In genomic region chr16:5506021-5506420, GRCh38 we compare ENCODE assay signal across 16 cellular contexts.
DNase-seq lines count a peak whose midpoint lies in the region; ATAC-seq, FAIRE-seq and TF ChIP-seq lines count a peak whose summit lies in the region.
"Had no signal": no experiment of that assay in that cellular context is flagged by ENCODE, and none has a peak within 500 bp of the region (broad histone marks: within the 10 kb centered on the region; RNA-seq: fewer than 3 reads in every experiment).

No MANE protein-coding gene starts in this region.

- TF ChIP-seq POLR2A in HepG2 (IDR thresholded peaks at IDR 0.05; ENCODE audit: insufficient read depth in 1 of 2, low read depth in 2 of 2, low read length in 2 of 2), result no peak
- no peak for TF ChIP-seq POLR2A in right lobe of liver (IDR thresholded peaks at IDR 0.05)

- TF ChIP-seq EP300 in HepG2 (IDR thresholded peaks at IDR 0.05; ENCODE audit: low read depth in 2 of 2, low read length in 2 of 2), result no peak
- TF ChIP-seq EP300 in HepG2 (CRISPR knock-in tag; IDR thresholded peaks at IDR 0.05; ENCODE audit: borderline replicate concordance), result no peak

- H3K36me3 Mint-ChIP-seq in nephron progenitor cell (ENCODE audit: low read depth), result no peaks in the 10 kb centered on the region
- H3K36me3 Mint-ChIP-seq in progenitor cell of endocrine pancreas (ENCODE audit: insufficient read depth), result no peaks in the 10 kb centered on the region
- H3K36me3 Mint-ChIP-seq: CD4-positive, CD25-positive, alpha-beta regulatory T cell had no signal

- no peak for TF ChIP-seq CTCF in HepG2 (CRISPR knock-in tag; IDR thresholded peaks at IDR 0.05)
- no peak for TF ChIP-seq CTCF in right lobe of liver (IDR thresholded peaks at IDR 0.05)
- no peak for TF ChIP-seq CTCF in nephron progenitor cell (IDR thresholded peaks at IDR 0.05)
- TF ChIP-seq CTCF in progenitor cell of endocrine pancreas (IDR thresholded peaks at IDR 0.05; ENCODE audit: unreplicated experiment), result no peak

- in situ Hi-C loops in HepG2 (cut with HindIII; ENCODE audit: extremely low pct_ligation_motif_present, low pct_unique_long_range_greater_than_20kb), result loop anchor here (25.0 kb wide), 1 partner anchor 1131 kb away; no protein-coding TSS in a partner anchor

- H3K4me3 Mint-ChIP-seq in nephron progenitor cell (peak overlapping the region; percentile 12), progenitor cell of endocrine pancreas (ENCODE audit: low read depth) (peak overlapping the region; percentile 9)
- H3K4me3 Mint-ChIP-seq: CD4-positive, CD25-positive, alpha-beta regulatory T cell had no signal

- CTCF ChIA-PET in HepG2 (lab: Yijun Ruan, JAX; ENCODE audit: low intra/inter-chr PET ratio, low total read pairs), result no interaction called here

- no peak for TF ChIP-seq RAD21 in HepG2 (CRISPR knock-in tag; IDR thresholded peaks at IDR 0.05)

- no peak overlapping the region for H3K4me2 ChIP-seq in HepG2 (ENCODE audit: low read depth, low read length)
- H3K4me2 ChIP-seq: BLaER1 treated with 17β-estradiol and CSF1 and Interleukin-3, amounts not matched to agents 10 nM and 100 nM had no signal

- H3K9me3 ChIP-seq in HepG2 (ENCODE audit: low read length), result no peaks in the 10 kb centered on the region
- H3K9me3 ChIP-seq in right lobe of liver, result no peaks in the 10 kb centered on the region
- H3K9me3 ChIP-seq: BLaER1 treated with 17β-estradiol and CSF1 and Interleukin-3, amounts not matched to agents 10 nM and 100 nM; HAP-1 had no signal

- POLR2A ChIA-PET in HepG2 (lab: Yijun Ruan, JAX), result no interaction called here

- no peaks in the 10 kb centered on the region for H3K9me3 Mint-ChIP-seq in nephron progenitor cell
- no peaks in the 10 kb centered on the region for H3K9me3 Mint-ChIP-seq in progenitor cell of endocrine pancreas (ENCODE audit: low read depth)

- BruUV-seq in HepG2 (replicated peaks; lab: Mats Ljungman, UMichigan), result no TSS peak

- H3K27me3 ChIP-seq in HepG2 (ENCODE audit: control insufficient read depth in 1 of 2, insufficient read depth in 2 of 2, low read length in 2 of 2) (peaks cover 2 to 8% of the 10 kb centered on the region in 2 experiments; a peak in 2 of 5 replicates), right lobe of liver (no peaks in the 10 kb centered on the region)
- H3K27me3 ChIP-seq: BLaER1 treated with 17β-estradiol and CSF1 and Interleukin-3, amounts not matched to agents 10 nM and 100 nM had no signal

- no peaks in the 10 kb centered on the region for H3K79me2 ChIP-seq in HepG2 (ENCODE audit: insufficient read depth, low read length)

- H3K36me3 ChIP-seq in HepG2 (replicated peaks in 1 of 2; ENCODE audit: control insufficient read depth in 1 of 2, insufficient read depth in 2 of 2, low read length in 2 of 2) (no peaks in the 10 kb centered on the region), right lobe of liver (no peaks in the 10 kb centered on the region)
- H3K36me3 ChIP-seq: BLaER1 treated with 17β-estradiol and CSF1 and Interleukin-3, amounts not matched to agents 10 nM and 100 nM; HAP-1 had no signal

- H3K4me3 ChIP-seq in HepG2 (replicated peaks in 1 of 3; ENCODE audit: insufficient read depth in 1 of 3, low read depth in 2 of 3, low read length in 3 of 3), result no peak overlapping the region
- H3K4me3 ChIP-seq in right lobe of liver, result no peak overlapping the region
- H3K4me3 ChIP-seq: BLaER1 treated with 17β-estradiol and CSF1 and Interleukin-3, amounts not matched to agents 10 nM and 100 nM; HAP-1 had no signal

- peak; percentile 24; the same call in 2 of the 3 replicates for ATAC-seq in HepG2
- no peak for ATAC-seq in right lobe of liver
- ATAC-seq in HG03354 (IDR thresholded peaks at IDR 0.05; ENCODE audit: poor library complexity, severe bottlenecking, unreplicated experiment), result no peak
- ATAC-seq in GM18909 (IDR thresholded peaks at IDR 0.05; ENCODE audit: poor library complexity, unreplicated experiment), result no peak

- intact Hi-C loops in HepG2 (cut with micrococcal nuclease; ENCODE audit: unreplicated experiment), result no loop called here
- intact Hi-C loops in right lobe of liver (cut with DNase I), result no loop called here

- H3K9ac ChIP-seq in HepG2 (ENCODE audit: insufficient read depth, low read depth, low read length), result no peak overlapping the region
- H3K9ac ChIP-seq: BLaER1 treated with 17β-estradiol and CSF1 and Interleukin-3, amounts not matched to agents 10 nM and 100 nM had no signal

- no peak overlapping the region for H3K27ac ChIP-seq in HepG2 (ENCODE audit: extremely low read length, insufficient read depth, low read length)
- no peak overlapping the region for H3K27ac ChIP-seq in right lobe of liver
- H3K27ac ChIP-seq: 22Rv1; BLaER1 treated with 17β-estradiol and CSF1 and Interleukin-3, amounts not matched to agents 10 nM and 100 nM had no signal

- H3K27me3 Mint-ChIP-seq in nephron progenitor cell (ENCODE audit: low read depth, poor library complexity), result peaks cover 27% of the 10 kb centered on the region
- H3K27me3 Mint-ChIP-seq in progenitor cell of endocrine pancreas, result peaks cover 22% of the 10 kb centered on the region
- H3K27me3 Mint-ChIP-seq: CD4-positive, CD25-positive, alpha-beta regulatory T cell had no signal

- WGBS in HepG2 (ENCODE audit: low lambda C conversion rate), result 11% methylated on average over 7 of the region's 7 CpGs
- WGBS in right lobe of liver (ENCODE audit: insufficient coverage, low coverage, low lambda C conversion rate, missing lambda C conversion rate), result 47% methylated on average over 7 of the region's 7 CpGs

- H4K20me1 ChIP-seq in HepG2 (ENCODE audit: insufficient read depth, low read length), result no peaks in the 10 kb centered on the region

- peak overlapping the region; percentile 40 for H3K27ac Mint-ChIP-seq in nephron progenitor cell
- peak overlapping the region; percentile 9 for H3K27ac Mint-ChIP-seq in progenitor cell of endocrine pancreas
- H3K27ac Mint-ChIP-seq: CD4-positive, CD25-positive, alpha-beta regulatory T cell had no signal

- H3K4me1 ChIP-seq in HepG2 (ENCODE audit: insufficient read depth, low read length) (no peaks in the 10 kb centered on the region), right lobe of liver (no peaks in the 10 kb centered on the region)
- H3K4me1 ChIP-seq: BLaER1 treated with 17β-estradiol and CSF1 and Interleukin-3, amounts not matched to agents 10 nM and 100 nM; HAP-1 had no signal

- no peak for DNase-seq in HepG2 (ENCODE audit: low spot score)
- DNase-seq in right lobe of liver, result no peak
- DNase-seq in nephron progenitor cell, result no peak
- DNase-seq in progenitor cell of endocrine pancreas (ENCODE audit: low spot score, unreplicated experiment), result no peak
- DNase-seq in iPS-NIHi11 (ENCODE audit: low spot score), result no peak
- DNase-seq: CD4-positive, CD25-positive, alpha-beta regulatory T cell; DMS53; GF-D8; GOT3 had no signal

- H2AFZ ChIP-seq in HepG2 (ENCODE audit: low read length), result no peak overlapping the region

- H3K4me1 Mint-ChIP-seq in nephron progenitor cell (peaks cover 64% of the 10 kb centered on the region), progenitor cell of endocrine pancreas (ENCODE audit: low read depth) (peaks cover 14% of the 10 kb centered on the region)
- H3K4me1 Mint-ChIP-seq: CD4-positive, CD25-positive, alpha-beta regulatory T cell had no signal

- FAIRE-seq in HepG2 (lab: Jason Lieb, UNC), result no peak
- FAIRE-seq: GM18507, HTR-8/SVneo had no signal

TF ChIP-seq in HepG2, 621 proteins besides CTCF, POLR2A, EP300 and RAD21:
- TF ChIP-seq, protein P1, sequence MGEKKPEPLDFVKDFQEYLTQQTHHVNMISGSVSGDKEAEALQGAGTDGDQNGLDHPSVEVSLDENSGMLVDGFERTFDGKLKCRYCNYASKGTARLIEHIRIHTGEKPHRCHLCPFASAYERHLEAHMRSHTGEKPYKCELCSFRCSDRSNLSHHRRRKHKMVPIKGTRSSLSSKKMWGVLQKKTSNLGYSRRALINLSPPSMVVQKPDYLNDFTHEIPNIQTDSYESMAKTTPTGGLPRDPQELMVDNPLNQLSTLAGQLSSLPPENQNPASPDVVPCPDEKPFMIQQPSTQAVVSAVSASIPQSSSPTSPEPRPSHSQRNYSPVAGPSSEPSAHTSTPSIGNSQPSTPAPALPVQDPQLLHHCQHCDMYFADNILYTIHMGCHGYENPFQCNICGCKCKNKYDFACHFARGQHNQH (CRISPR knock-in tag; IDR thresholded peaks at IDR 0.05), result no peak
- TF ChIP-seq ZNF362 (CRISPR knock-in tag; IDR thresholded peaks at IDR 0.05; ENCODE audit: borderline replicate concordance) (no peak), KLF13 (CRISPR knock-in tag; IDR thresholded peaks at IDR 0.05) (no peak)
